Comparison of ENCODE assay signal across 28 cellular contexts in genomic region chr18:58302811-58303210, GRCh38.
DNase-seq lines count a peak whose midpoint lies in the region; ATAC-seq and TF ChIP-seq lines count a peak whose summit lies in the region.
"Had no signal": no experiment of that assay in that cellular context is flagged by ENCODE, and none has a peak within 500 bp of the region (broad histone marks: within the 10 kb centered on the region; RNA-seq: fewer than 3 reads in every experiment).

No MANE protein-coding gene starts in this region.

- H2AFZ ChIP-seq in OCI-LY3 (ENCODE audit: low read depth, low read length), result no peak overlapping the region

- no peaks in the 10 kb centered on the region for H3K36me3 ChIP-seq in CD4-positive, CD25-positive, alpha-beta regulatory T cell (ENCODE audit: control insufficient read depth, insufficient read depth, low read length)
- H3K36me3 ChIP-seq in OCI-LY3 (replicated peaks; ENCODE audit: low read depth, low read length), result peaks cover 23% of the 10 kb centered on the region
- H3K36me3 ChIP-seq in uterus, result no peaks in the 10 kb centered on the region
- H3K36me3 ChIP-seq: gastroesophageal sphincter, pancreas, sigmoid colon, thyroid gland had no signal

- peak overlapping the region; percentile 60 for H3K27ac ChIP-seq in CD4-positive, CD25-positive, alpha-beta regulatory T cell (ENCODE audit: insufficient read depth, low read length, poor library complexity, severe bottlenecking)
- H3K27ac ChIP-seq in OCI-LY3 (ENCODE audit: low read length) (peak overlapping the region; percentile 39), uterus (no peak overlapping the region), foreskin keratinocyte (no peak overlapping the region)
- H3K27ac ChIP-seq: gastroesophageal sphincter, KMS-11, pancreas, sigmoid colon, thyroid gland had no signal

- peaks cover 0 to 12% of the 10 kb centered on the region in 2 experiments for H3K9me3 ChIP-seq in CD4-positive, CD25-positive, alpha-beta regulatory T cell (ENCODE audit: control insufficient read depth in 2 of 2, low read length in 2 of 2)
- H3K9me3 ChIP-seq in OCI-LY3 (ENCODE audit: insufficient read depth, low read length), result peaks cover 15% of the 10 kb centered on the region; the same call in 1 of the 2 replicates
- H3K9me3 ChIP-seq in uterus, result no peaks in the 10 kb centered on the region
- H3K9me3 ChIP-seq: pancreas, thyroid gland had no signal

- peak overlapping the region; percentile 73 for H3K4me2 ChIP-seq in OCI-LY3 (ENCODE audit: low read length)
- H3K4me2 ChIP-seq: KMS-11 had no signal

- TF ChIP-seq POLR2A in uterus (IDR thresholded peaks at IDR 0.05), result no peak

- H3K4me1 ChIP-seq in CD4-positive, CD25-positive, alpha-beta regulatory T cell (ENCODE audit: control insufficient read depth, insufficient read depth, low read length, poor library complexity, severe bottlenecking), result peaks cover 24% of the 10 kb centered on the region
- H3K4me1 ChIP-seq in OCI-LY3 (ENCODE audit: low read length) (peaks cover 56% of the 10 kb centered on the region), uterus (no peaks in the 10 kb centered on the region), foreskin keratinocyte (peaks cover 28% of the 10 kb centered on the region)

- H4K20me1 ChIP-seq in OCI-LY3 (ENCODE audit: insufficient read depth, low read length), result peaks cover 79% of the 10 kb centered on the region

- DNase-seq in CD4-positive, CD25-positive, alpha-beta regulatory T cell, result peak in 1 of 3 donors; percentile 26
- DNase-seq in GM10266 (ENCODE audit: extremely low spot score), result no peak
- no peak for DNase-seq in left lobe of liver (ENCODE audit: low spot score)
- no peak for DNase-seq in NOMO-1 treated with dmso at 0.1 percent for 144 hours (lab: John Stamatoyannopoulos, UW; ENCODE audit: unreplicated experiment)
- DNase-seq in uterus, result no peak
- DNase-seq in foreskin keratinocyte, result no peak
- DNase-seq: activated T-cell treated with anti-CD3 and anti-CD28 coated beads for 4 hours, cerebellar nuclear complex, DMS79, HFFc6, mesenchymal stem cell, natural killer cell, NCI-H187 treated with DMSO at 0.1 percent for 48 hours, NCI-H2227 treated with DMSO at 0.1 percent for 48 hours, NCI-H82, pancreas, PC-3, SHP77 treated with DMSO at 0.1 percent for 48 hours, sigmoid colon had no signal

- ATAC-seq in CD4-positive, CD25-positive, alpha-beta regulatory T cell (ENCODE audit: low read depth in 2 of 2), result no peak
- ATAC-seq in left lobe of liver (peak; percentile 70), HG03108 (IDR thresholded peaks at IDR 0.05; ENCODE audit: unreplicated experiment) (no peak), foreskin keratinocyte (no peak)
- ATAC-seq: esophagus mucosa, gastroesophageal sphincter, natural killer cell, PC-3 had no signal

- peak overlapping the region in 1 of 4 donors; percentile 48 for H3K4me3 Mint-ChIP-seq in CD4-positive, CD25-positive, alpha-beta regulatory T cell
- H3K4me3 Mint-ChIP-seq: activated CD4-positive, alpha-beta T cell treated with anti-CD3 and anti-CD28 coated beads, Interleukin-2, amount 10 ng/mL, durations not matched to agents 24 days and 14 days; CD8-positive, alpha-beta T cell; HFFc6; natural killer cell had no signal

- peak overlapping the region; percentile 21 for H3K4me3 ChIP-seq in CD4-positive, CD25-positive, alpha-beta regulatory T cell (ENCODE audit: low read depth, low read length)
- H3K4me3 ChIP-seq in OCI-LY3 (ENCODE audit: low read length) (peak overlapping the region; percentile 51), uterus (no peak overlapping the region)
- H3K4me3 ChIP-seq: gastroesophageal sphincter, pancreas, sigmoid colon, thyroid gland had no signal

- H3K9ac ChIP-seq in OCI-LY3 (ENCODE audit: low read length), result peak overlapping the region; percentile 7; the same call in 1 of the 2 replicates
- H3K9ac ChIP-seq: KMS-11 had no signal

- no peaks in the 10 kb centered on the region for H3K27me3 ChIP-seq in CD4-positive, CD25-positive, alpha-beta regulatory T cell (ENCODE audit: control insufficient read depth, insufficient read depth, low read length)
- H3K27me3 ChIP-seq in OCI-LY3 (ENCODE audit: low read depth, low read length) (no peaks in the 10 kb centered on the region), uterus (no peaks in the 10 kb centered on the region), foreskin keratinocyte (no peaks in the 10 kb centered on the region)
- H3K27me3 ChIP-seq: gastroesophageal sphincter, pancreas, sigmoid colon, thyroid gland had no signal

- TF ChIP-seq CTCF in GM10266 (IDR thresholded peaks at IDR 0.05; ENCODE audit: control insufficient read depth, insufficient read depth, low read depth, missing control alignments), result peak; percentile 7
- TF ChIP-seq CTCF in OCI-LY3 (IDR thresholded peaks at IDR 0.05; ENCODE audit: low read depth, low read length), result peak; percentile 68
- no peak for TF ChIP-seq CTCF in uterus (IDR thresholded peaks at IDR 0.05)
- no peak for TF ChIP-seq CTCF in foreskin keratinocyte (conservative IDR thresholded peaks at IDR 0.05)

- H3K36me3 Mint-ChIP-seq in CD4-positive, CD25-positive, alpha-beta regulatory T cell, result no peaks in the 10 kb centered on the region
- H3K36me3 Mint-ChIP-seq: CD8-positive, alpha-beta T cell; natural killer cell had no signal

- H3K27me3 Mint-ChIP-seq in CD4-positive, CD25-positive, alpha-beta regulatory T cell, result peaks cover 4% of the 10 kb centered on the region
- H3K27me3 Mint-ChIP-seq: activated naive CD8-positive, alpha-beta T cell had no signal

- peaks cover 7 to 41% (median 19%) of the 10 kb centered on the region in 4 donors for H3K4me1 Mint-ChIP-seq in CD4-positive, CD25-positive, alpha-beta regulatory T cell
- H3K4me1 Mint-ChIP-seq: natural killer cell had no signal

- H3K79me2 ChIP-seq in OCI-LY3 (ENCODE audit: low read length), result peaks cover 85% of the 10 kb centered on the region

- peaks cover 0 to 5% (median 0%) of the 10 kb centered on the region in 7 donors for H3K9me3 Mint-ChIP-seq in CD4-positive, CD25-positive, alpha-beta regulatory T cell
- H3K9me3 Mint-ChIP-seq: activated CD4-positive, alpha-beta T cell treated with anti-CD3 and anti-CD28 coated beads, Interleukin-2, amount 10 ng/mL, durations not matched to agents 24 days and 14 days; natural killer cell had no signal

- H3K27ac Mint-ChIP-seq in CD4-positive, CD25-positive, alpha-beta regulatory T cell, result peak overlapping the region in 1 of 3 donors; percentile 37
- H3K27ac Mint-ChIP-seq: activated CD4-positive, alpha-beta T cell treated with anti-CD3 and anti-CD28 coated beads, Interleukin-2, amount 10 ng/mL, durations not matched to agents 24 days and 14 days; CD8-positive, alpha-beta T cell; HFFc6; natural killer cell had no signal

- intact Hi-C loops in uterus (cut with DNase I; ENCODE audit: low total_unique reads), result no loop called here

Comparison
In these comparisons a context has a peak if more than half of its experiments do, and no peak if none do; other contexts are left out.
1. H3K27ac ChIP-seq: peak in CD4-positive, CD25-positive, alpha-beta regulatory T cell (single experiment) and OCI-LY3 (single experiment); none in uterus (0 of 2) and foreskin keratinocyte (single experiment).
2. H3K4me3 ChIP-seq: peak in CD4-positive, CD25-positive, alpha-beta regulatory T cell (single experiment) and OCI-LY3 (single experiment); none in uterus (0 of 2).
3. CTCF ChIP-seq: peak in GM10266 (single experiment) and OCI-LY3 (single experiment); none in uterus (0 of 4) and foreskin keratinocyte (single experiment).